ENCODE assay signal across 1 cellular context in genomic region chr1:39635871-39636210, GRCh38.
TF ChIP-seq lines count a peak whose summit lies in the region.

No MANE protein-coding gene starts in this region.

TF ChIP-seq in GM23338, 12 proteins besides CTCF, POLR2A, EP300 and RAD21 (continued from another document):
- no peak for TF ChIP-seq REST (IDR thresholded peaks at IDR 0.05; ENCODE audit: unreplicated experiment)
- no peak for TF ChIP-seq POLR2AphosphoS5 (IDR thresholded peaks at IDR 0.05; ENCODE audit: low read depth)
